ENCODE assay signal across 8 cellular contexts in the genomic region with DNA sequence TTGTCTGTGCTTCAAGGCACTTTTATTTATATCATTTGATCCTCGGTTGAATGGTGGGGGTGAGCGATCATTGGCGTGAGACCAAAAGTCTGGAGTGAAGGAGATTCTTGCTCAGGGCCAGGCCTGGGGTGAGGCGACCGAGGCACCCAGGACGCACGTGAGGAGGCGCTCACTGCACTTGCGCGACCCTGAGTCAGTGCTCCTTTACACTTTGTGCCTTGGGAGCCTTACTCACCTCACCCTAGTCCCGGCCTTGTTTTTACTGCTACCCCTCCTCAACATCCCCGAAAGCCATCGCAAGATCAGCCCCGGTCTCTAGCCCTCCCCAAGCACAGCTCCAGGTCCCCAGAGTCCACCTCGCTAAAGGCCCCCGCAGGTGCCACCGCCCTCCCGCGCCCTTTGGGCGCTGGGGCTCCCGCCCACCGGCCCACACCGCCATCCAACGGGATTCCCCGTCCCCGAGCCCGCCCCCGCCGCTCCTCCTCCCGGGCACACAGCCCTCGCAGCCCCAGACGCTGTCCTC. TPM values are rescaled to one million over a fixed set of nuclear protein-coding genes. Genes with fewer than 3 reads are reported as not detected.
DNase-seq lines count a peak whose midpoint lies in the region; ATAC-seq and TF ChIP-seq lines count a peak whose summit lies in the region.

No MANE protein-coding gene starts in this region.

- H3K4me3 ChIP-seq in epithelial cell of proximal tubule (ENCODE audit: low read depth, low read length), result peak overlapping the region; percentile 71

- in situ Hi-C loops in ACHN (cut with HindIII; ENCODE audit: low pct_ligation_motif_present, low pct_unique_long_range_greater_than_20kb, low sequenced_read_pairs), result loop anchor here (25.0 kb wide), 1 partner anchor 193 kb away; no protein-coding TSS in a partner anchor

- ATAC-seq in GM18517 (IDR thresholded peaks at IDR 0.05; ENCODE audit: unreplicated experiment) (peak; percentile 49), HG03066 (IDR thresholded peaks at IDR 0.05; ENCODE audit: low read depth, unreplicated experiment) (peak; percentile 47)

- DNase-seq in ACHN (peak; percentile 74), NCI-H526 (lab: John Stamatoyannopoulos, UW) (peak; percentile 79 to 93), epithelial cell of proximal tubule (ENCODE audit: low read depth) (no peak), myocyte (ENCODE audit: low read depth) (peak; percentile 65)
- DNase-seq in activated CD8-positive, alpha-beta memory T cell treated with anti-CD3 and anti-CD28 coated beads, Interleukin-2, amount 50 U/mL, for 1 hour (ENCODE audit: extremely low read depth), result peak; percentile 25
- DNase-seq in stimulated activated CD8-positive, alpha-beta memory T cell treated with anti-CD3 and anti-CD28 coated beads, Interleukin-7, amount 100 ng/mL, for 4 hours (ENCODE audit: low read depth in 2 of 2), result peak; percentile 36 to 67

- peak; percentile 2 for TF ChIP-seq CTCF in epithelial cell of proximal tubule (conservative IDR thresholded peaks at IDR 0.05; ENCODE audit: low read depth, low read length)

RNA-seq across cellular contexts. Expression of a gene that starts 0.5 kb away (rescaled TPM):
- total RNA-seq in epithelial cell of proximal tubule (6.9 and 14.4 TPM in 2 replicates), myocyte (24.6 and 28.6 TPM in 2 replicates)
- 26.6 TPM for polyA plus RNA-seq in myocyte (2012)

RNA-seq across cellular contexts. Expression of a gene that starts 16.7 kb away (rescaled TPM):
- 1.0 and 4.3 TPM in 2 replicates for total RNA-seq in epithelial cell of proximal tubule
- 0.26 TPM in 1 of 2 replicates, not detected in the other for total RNA-seq in myocyte
- 0.20 TPM for polyA plus RNA-seq in myocyte (2012)

RNA-seq across cellular contexts. Expression of a gene that starts 28.9 kb away (rescaled TPM):
- total RNA-seq in epithelial cell of proximal tubule (90.1 and 136 TPM in 2 replicates), myocyte (60.8 and 63.7 TPM in 2 replicates)
- polyA plus RNA-seq in myocyte (2012), result 89.6 TPM

RNA-seq across cellular contexts. Expression of a gene that starts 36.1 kb away (rescaled TPM):
- total RNA-seq in epithelial cell of proximal tubule, result 2.3 and 11.3 TPM in 2 replicates
- total RNA-seq in myocyte, result 0.16 TPM in 1 of 2 replicates, not detected in the other
- polyA plus RNA-seq in myocyte (2012), result 0.06 TPM

RNA-seq across cellular contexts. Expression of a gene that starts 54.2 kb away (rescaled TPM):
- 85.6 and 95.0 TPM in 2 replicates for total RNA-seq in epithelial cell of proximal tubule
- total RNA-seq in myocyte, result 53.4 and 72.8 TPM in 2 replicates
- polyA plus RNA-seq in myocyte (2012), result 96.0 TPM
